ENCODE assay signal across 3 cellular contexts in the genomic region with DNA sequence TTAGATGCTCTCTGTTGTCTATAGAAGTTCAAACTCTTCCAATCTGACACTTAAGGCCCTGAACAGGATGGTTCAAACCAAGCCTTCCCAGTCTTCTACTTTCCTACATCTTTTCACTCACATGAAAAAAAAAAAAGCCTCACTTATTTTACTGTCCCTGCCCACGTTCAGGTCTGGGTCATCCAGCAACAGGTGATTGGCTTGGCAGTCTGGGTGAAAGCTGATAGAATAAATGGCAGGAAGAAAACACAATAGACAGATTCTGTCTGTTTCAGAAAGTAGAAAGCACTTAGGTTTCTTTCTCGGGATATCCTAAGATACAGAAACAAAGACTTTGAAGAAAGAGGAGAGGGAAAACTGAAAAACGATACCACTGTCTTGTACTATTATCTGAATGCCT.
"Had no signal": no experiment of that assay in that cellular context is flagged by ENCODE, and none has a peak within 500 bp of the region (broad histone marks: within the 10 kb centered on the region; RNA-seq: fewer than 3 reads in every experiment).

No MANE protein-coding gene starts in this region.

- ATAC-seq: GM12878 had no signal

- DNase-seq: GDM1, GF-D8 had no signal

- H3K4me3 ChIP-seq: GM12878 had no signal
